ENCODE assay signal across 11 cellular contexts in genomic region chrY:2934048-2934447, GRCh38. TPM values are rescaled to one million over a fixed set of nuclear protein-coding genes. Genes with fewer than 3 reads are reported as not detected.
A peak's percentile ranks its signal among the peaks of the same experiment; 100 is the strongest.
DNase-seq lines count a peak whose midpoint lies in the region; ATAC-seq and TF ChIP-seq lines count a peak whose summit lies in the region.
"Had no signal": no experiment of that assay in that cellular context is flagged by ENCODE, and none has a peak within 500 bp of the region (broad histone marks: within the 10 kb centered on the region; RNA-seq: fewer than 3 reads in every experiment).

No MANE protein-coding gene starts in this region.

- peaks cover 34% of the 10 kb centered on the region for H3K79me2 ChIP-seq in GM23338 (replicated peaks; ENCODE audit: insufficient read depth)

- H3K27me3 Mint-ChIP-seq in GM23338 (ENCODE audit: insufficient read depth, low read depth, poor library complexity) = peaks cover 3% of the 10 kb centered on the region
- H3K27me3 Mint-ChIP-seq in activated naive CD8-positive, alpha-beta T cell treated with anti-CD3 and anti-CD28 coated beads, Interleukin-2, amount 50 U/mL, for 24 hours = no peaks in the 10 kb centered on the region

- no peaks in the 10 kb centered on the region for H3K9me3 Mint-ChIP-seq in GM23338
- H3K9me3 Mint-ChIP-seq in activated naive CD8-positive, alpha-beta T cell treated with anti-CD3 and anti-CD28 coated beads, Interleukin-2, amount 50 U/mL, for 24 hours = no peaks in the 10 kb centered on the region

- no peak overlapping the region for H3K27ac Mint-ChIP-seq in GM23338
- peak overlapping the region; percentile 93 for H3K27ac Mint-ChIP-seq in activated naive CD8-positive, alpha-beta T cell treated with anti-CD3 and anti-CD28 coated beads, Interleukin-2, amount 50 U/mL, for 24 hours

- peaks cover 8% of the 10 kb centered on the region for H3K4me1 Mint-ChIP-seq in GM23338
- peaks cover 28% of the 10 kb centered on the region for H3K4me1 Mint-ChIP-seq in activated naive CD8-positive, alpha-beta T cell treated with anti-CD3 and anti-CD28 coated beads, Interleukin-2, amount 50 U/mL, for 24 hours

- no peaks in the 10 kb centered on the region for H4K20me1 ChIP-seq in GM23338 (replicated peaks; ENCODE audit: insufficient read depth)

- TF ChIP-seq CTCF in GM23338 (conservative IDR thresholded peaks at IDR 0.05; ENCODE audit: low read depth in 2 of 2) (no peak), liver (IDR thresholded peaks at IDR 0.05; ENCODE audit: low read depth, low read length, missing input control) (no peak)

- H3K4me2 ChIP-seq in GM23338 = peak overlapping the region; percentile 85

- H3K27me3 ChIP-seq in GM23338 (ENCODE audit: insufficient read depth) = no peaks in the 10 kb centered on the region
- no peaks in the 10 kb centered on the region for H3K27me3 ChIP-seq in liver (ENCODE audit: control insufficient read depth in 4 of 4, insufficient read depth in 4 of 4, low read length in 3 of 4)

- no peak overlapping the region for H2AFZ ChIP-seq in GM23338

- H3K9me3 ChIP-seq in liver (ENCODE audit: control insufficient read depth in 4 of 4, low read length in 3 of 4) = no peaks in the 10 kb centered on the region

- peaks cover 8% of the 10 kb centered on the region; the same call in 2 of the 3 replicates for H3K36me3 Mint-ChIP-seq in GM23338 (ENCODE audit: low read depth)
- peaks cover 19% of the 10 kb centered on the region for H3K36me3 Mint-ChIP-seq in activated naive CD8-positive, alpha-beta T cell treated with anti-CD3 and anti-CD28 coated beads, Interleukin-2, amount 50 U/mL, for 24 hours (ENCODE audit: low read depth)

- H3K27ac ChIP-seq in GM23338 (ENCODE audit: low read depth) (peak overlapping the region; percentile 99), liver (ENCODE audit: low read depth in 1 of 2, low read length in 2 of 2) (no peak overlapping the region)

- no peaks in the 10 kb centered on the region for H3F3A ChIP-seq in GM23338 (replicated peaks; ENCODE audit: low read depth)

- no peaks in the 10 kb centered on the region for H3K9me2 ChIP-seq in GM23338 (ENCODE audit: insufficient read depth)

- WGBS in liver = 20% methylated on average over 11 of the region's 11 CpGs

- ATAC-seq in GM23338 = peak; percentile 10; the same call in 1 of the 3 replicates
- no peak for ATAC-seq in activated naive CD8-positive, alpha-beta T cell treated with anti-CD3 and anti-CD28 coated beads, Interleukin-2, amount 50 U/mL, for 24 hours
- no peak for ATAC-seq in GM19397 (IDR thresholded peaks at IDR 0.05; ENCODE audit: unreplicated experiment)

- H3K36me3 ChIP-seq in GM23338 (ENCODE audit: insufficient read depth) (no peaks in the 10 kb centered on the region), liver (ENCODE audit: control insufficient read depth in 4 of 4, insufficient read depth in 3 of 4, low read depth in 1 of 4, low read length in 3 of 4) (peaks cover 0 to 2% (median 0%) of the 10 kb centered on the region in 4 donors)

- DNase-seq in A172 (ENCODE audit: low spot score) (peak; percentile 6), GM23338 (ENCODE audit: low spot score) (no peak), AG08396 (ENCODE audit: low spot score) (no peak), COLO829 (ENCODE audit: low spot score) (no peak)
- no peak for DNase-seq in activated naive CD8-positive, alpha-beta T cell treated with anti-CD3 and anti-CD28 coated beads, Interleukin-2, amount 50 U/mL, for 24 hours
- no peak for DNase-seq in stimulated activated CD4-positive, alpha-beta T cell treated with anti-CD3 and anti-CD28 coated beads, Interleukin-12 subunit alpha, Interleukin-12 subunit beta, amount 100 ng/mL, for 4 hours
- DNase-seq: activated T-cell treated with anti-CD3 and anti-CD28 coated beads, Interleukin-2, amount 50 U/mL, for 1 hour; DMS 273 treated with DMSO at 0.1 percent for 48 hours had no signal

- peak overlapping the region in 1 of 2 donors; percentile 59 for H3K9ac ChIP-seq in liver (ENCODE audit: low read depth in 1 of 2, low read length in 2 of 2)

- peak overlapping the region; percentile 87 for H3K4me3 Mint-ChIP-seq in GM23338
- H3K4me3 Mint-ChIP-seq in activated naive CD8-positive, alpha-beta T cell treated with anti-CD3 and anti-CD28 coated beads, Interleukin-2, amount 50 U/mL, for 24 hours = peak overlapping the region; percentile 82

- no peak for TF ChIP-seq RAD21 in liver (IDR thresholded peaks at IDR 0.05)

- H3K4me3 ChIP-seq in GM23338 (peak overlapping the region; percentile 75), liver (ENCODE audit: low read depth in 1 of 3, low read length in 3 of 3) (peak overlapping the region in 1 of 3 donors; percentile 65)

- H3K4me1 ChIP-seq in GM23338 (ENCODE audit: insufficient read depth) (peaks cover under 1% of the 10 kb centered on the region; the same call in 1 of the 2 replicates), liver (ENCODE audit: control insufficient read depth in 4 of 4, insufficient read depth in 4 of 4, low read length in 3 of 4) (peaks cover 0 to 3% (median 0%) of the 10 kb centered on the region in 4 donors)

TF ChIP-seq in GM23338, 12 proteins besides CTCF, POLR2A, EP300 and RAD21 (continues in another document):
- TF ChIP-seq POLR2AphosphoS5 (IDR thresholded peaks at IDR 0.05; ENCODE audit: low read depth) (no peak), REST (IDR thresholded peaks at IDR 0.05; ENCODE audit: unreplicated experiment) (no peak), EZH2 (IDR thresholded peaks at IDR 0.05; ENCODE audit: low read depth, unreplicated experiment) (no peak)

TF ChIP-seq in liver, 16 proteins besides CTCF, POLR2A, EP300 and RAD21:
- no peak for TF ChIP-seq RXRA (IDR thresholded peaks at IDR 0.05)
- no peak for TF ChIP-seq JUND (IDR thresholded peaks at IDR 0.05)
- TF ChIP-seq REST (IDR thresholded peaks at IDR 0.05) = peak; percentile 47
- TF ChIP-seq ATF3 (IDR thresholded peaks at IDR 0.05) = no peak
- TF ChIP-seq NR2F2 (IDR thresholded peaks at IDR 0.05) = no peak
- no peak for TF ChIP-seq SP1 (IDR thresholded peaks at IDR 0.05)
- TF ChIP-seq HNF4G (IDR thresholded peaks at IDR 0.05) = no peak
- no peak for TF ChIP-seq HNF4A (conservative IDR thresholded peaks at IDR 0.05)

RNA-seq across cellular contexts. Expression of gene ZFY, which starts 1.1 kb away (rescaled TPM):
- total RNA-seq in A172 (2014; rRNA removed; shearing (Covaris generic)) = 13.5 and 17.5 TPM in 2 replicates
- total RNA-seq in GM23338 (2014; rRNA removed; shearing (Covaris generic)) = 9.4 and 10.4 TPM in 2 replicates
- polyA plus RNA-seq in GM23338 (2016; fragmentation: Nextera tagmentation; extraction: Ambion mirVana) (4.5 and 5.7 TPM in 2 replicates), liver (1 to 10 TPM in 1 of 2 donors, not detected in 1; 2.6 TPM)
- 10 to 100 TPM in 1 of 2 donors, not detected in 1; 15.4 TPM for total RNA-seq in liver
- total RNA-seq: mesenteric fat pad had no signal
